In genomic region chr7:91344911-91345310, GRCh38 we compare ENCODE assay signal across 13 cellular contexts.
DNase-seq lines count a peak whose midpoint lies in the region; ATAC-seq and TF ChIP-seq lines count a peak whose summit lies in the region.
"Had no signal": no experiment of that assay in that cellular context is flagged by ENCODE, and none has a peak within 500 bp of the region (broad histone marks: within the 10 kb centered on the region; RNA-seq: fewer than 3 reads in every experiment).

No MANE protein-coding gene starts in this region.

- peak; percentile 34 for DNase-seq in iris pigment epithelial cell (ENCODE audit: low read depth)
- no peak for DNase-seq in CD8-positive, alpha-beta T cell
- no peak for DNase-seq in EL
- no peak for DNase-seq in activated gamma-delta T cell treated with Interleukin-2 at 50 U/mL for 16 hours
- no peak for DNase-seq in activated naive CD4-positive, alpha-beta T cell treated with anti-CD3 and anti-CD28 coated beads for 36 hours
- DNase-seq: brain microvascular endothelial cell, NCI-H1105, pancreas, tibial artery had no signal

- no peaks in the 10 kb centered on the region for H3K4me1 ChIP-seq in CD8-positive, alpha-beta T cell (ENCODE audit: insufficient read depth, low read length)

- H3K36me3 ChIP-seq in CD8-positive, alpha-beta T cell (ENCODE audit: insufficient read depth, low read length): no peaks in the 10 kb centered on the region
- H3K36me3 ChIP-seq: brain microvascular endothelial cell, pancreas, tibial artery had no signal

- no peak overlapping the region for H3K27ac ChIP-seq in CD8-positive, alpha-beta T cell (ENCODE audit: low read depth, low read length)
- H3K27ac ChIP-seq: brain microvascular endothelial cell, HL-60, pancreas, tibial artery had no signal

- CTCF ChIA-PET in CD8-positive, alpha-beta T cell (lab: Charles Lee): no interaction called here
- CTCF ChIA-PET in activated naive CD4-positive, alpha-beta T cell treated with anti-CD3 and anti-CD28 coated beads for 36 hours (lab: Charles Lee): no interaction called here

- no peaks in the 10 kb centered on the region for H3K9me3 ChIP-seq in CD8-positive, alpha-beta T cell (ENCODE audit: low read length)
- H3K9me3 ChIP-seq: pancreas, tibial artery had no signal

- H3K27ac Mint-ChIP-seq in CD8-positive, alpha-beta T cell: no peak overlapping the region
- no peak overlapping the region for H3K27ac Mint-ChIP-seq in activated naive CD4-positive, alpha-beta T cell treated with anti-CD3 and anti-CD28 coated beads for 36 hours

- no peaks in the 10 kb centered on the region for H3K36me3 Mint-ChIP-seq in CD8-positive, alpha-beta T cell
- H3K36me3 Mint-ChIP-seq in activated naive CD4-positive, alpha-beta T cell treated with anti-CD3 and anti-CD28 coated beads for 36 hours (ENCODE audit: low read depth): no peaks in the 10 kb centered on the region

- no peaks in the 10 kb centered on the region for H3K9me3 Mint-ChIP-seq in CD8-positive, alpha-beta T cell
- H3K9me3 Mint-ChIP-seq in activated naive CD4-positive, alpha-beta T cell treated with anti-CD3 and anti-CD28 coated beads for 36 hours: no peaks in the 10 kb centered on the region

- intact Hi-C loops in CD8-positive, alpha-beta T cell (cut with DNase I, micrococcal nuclease): no loop called here
- intact Hi-C loops in activated naive CD4-positive, alpha-beta T cell treated with anti-CD3 and anti-CD28 coated beads for 36 hours (cut with micrococcal nuclease): no loop called here

- no peaks in the 10 kb centered on the region for H3K27me3 Mint-ChIP-seq in CD8-positive, alpha-beta T cell (ENCODE audit: low read depth)
- peaks cover 9% of the 10 kb centered on the region for H3K27me3 Mint-ChIP-seq in activated naive CD4-positive, alpha-beta T cell treated with anti-CD3 and anti-CD28 coated beads for 36 hours (ENCODE audit: low read depth)

- H3K27me3 ChIP-seq in CD8-positive, alpha-beta T cell (ENCODE audit: insufficient read depth, low read length): no peaks in the 10 kb centered on the region
- H3K27me3 ChIP-seq: brain microvascular endothelial cell, pancreas, tibial artery had no signal

- H3K4me1 Mint-ChIP-seq in CD8-positive, alpha-beta T cell (ENCODE audit: low read depth): no peaks in the 10 kb centered on the region
- H3K4me1 Mint-ChIP-seq in activated naive CD4-positive, alpha-beta T cell treated with anti-CD3 and anti-CD28 coated beads for 36 hours (ENCODE audit: low read depth): no peaks in the 10 kb centered on the region

- POLR2A ChIA-PET in CD8-positive, alpha-beta T cell (lab: Charles Lee): no interaction called here

- TF ChIP-seq CTCF in CD8-positive, alpha-beta T cell (IDR thresholded peaks at IDR 0.05): no peak

- H3K4me3 Mint-ChIP-seq in CD8-positive, alpha-beta T cell: no peak overlapping the region
- H3K4me3 Mint-ChIP-seq in activated naive CD4-positive, alpha-beta T cell treated with anti-CD3 and anti-CD28 coated beads for 36 hours: no peak overlapping the region

- peak; percentile 87 for ATAC-seq in GM18511 (IDR thresholded peaks at IDR 0.05; ENCODE audit: unreplicated experiment)
- ATAC-seq in GM21576 (IDR thresholded peaks at IDR 0.05; ENCODE audit: unreplicated experiment): peak; percentile 76
- ATAC-seq in HG03354 (IDR thresholded peaks at IDR 0.05; ENCODE audit: poor library complexity, severe bottlenecking, unreplicated experiment): peak; percentile 75
- ATAC-seq in CD8-positive, alpha-beta T cell: no peak

- H3K4me3 ChIP-seq in CD8-positive, alpha-beta T cell (ENCODE audit: low read depth, low read length): no peak overlapping the region
- H3K4me3 ChIP-seq: pancreas, tibial artery had no signal
